In genomic region chr10:44835300-44835699, GRCh38 we compare ENCODE assay signal across 19 cellular contexts.
"Had no signal": no experiment of that assay in that cellular context is flagged by ENCODE, and none has a peak within 500 bp of the region (broad histone marks: within the 10 kb centered on the region; RNA-seq: fewer than 3 reads in every experiment).

No MANE protein-coding gene starts in this region.

- H3K4me3 ChIP-seq: MG63, SJSA1, SK-N-MC had no signal

- H3K27me3 ChIP-seq: MG63, SJSA1 had no signal

- H3K27ac ChIP-seq: SJSA1, SK-N-MC had no signal

- DNase-seq: Karpas-422, KG1, MG63, NCI-H1092 treated with DMSO at 0.1 percent for 48 hours, NCI-H1436, NCI-H187, NCI-H2029, NCI-H2081 treated with DMSO at 0.1 percent for 48 hours, NCI-H2171 treated with DMSO at 0.1 percent for 48 hours, NCI-H345, NCI-H446 treated with DMSO at 0.1 percent for 48 hours, NCI-H510A treated with DMSO at 0.1 percent for 48 hours, NCI-H526, NCI-H774, Right ventricle myocardium superior, RPMI8226, SIG-M5 had no signal

- H3K9me3 ChIP-seq: MG63, SJSA1 had no signal

- H3K36me3 ChIP-seq: MG63, SJSA1 had no signal
